In the genomic region with DNA sequence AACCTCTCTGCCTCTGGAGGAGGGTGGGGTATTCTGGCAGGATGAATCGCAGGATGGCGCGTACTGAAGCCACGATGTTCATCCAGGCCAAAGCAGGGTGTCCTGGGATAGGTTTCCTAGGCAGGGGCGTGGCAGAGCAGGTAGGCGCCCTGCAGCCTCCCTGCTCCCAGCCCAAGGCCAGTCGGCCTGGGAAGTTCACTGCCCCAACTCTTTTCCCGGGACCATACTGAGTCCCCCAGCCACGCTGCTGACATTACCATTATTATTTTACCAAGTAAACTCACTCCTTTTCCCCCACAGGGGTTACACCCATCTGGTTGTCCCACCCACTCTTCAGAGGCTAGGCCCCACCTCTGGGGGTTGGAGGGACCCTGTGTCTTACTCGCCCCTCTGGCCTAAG, we compare ENCODE assay signal across 19 cellular contexts. TPM values are rescaled to one million over a fixed set of nuclear protein-coding genes. Genes with fewer than 3 reads are reported as not detected.
DNase-seq lines count a peak whose midpoint lies in the region; ATAC-seq and TF ChIP-seq lines count a peak whose summit lies in the region.
"Had no signal": no experiment of that assay in that cellular context is flagged by ENCODE, and none has a peak within 500 bp of the region (broad histone marks: within the 10 kb centered on the region; RNA-seq: fewer than 3 reads in every experiment).

No MANE protein-coding gene starts in this region.

- ATAC-seq in left colon, result peak; percentile 12
- no peak for ATAC-seq in upper lobe of right lung
- no peak for ATAC-seq in HG03432 (IDR thresholded peaks at IDR 0.05; ENCODE audit: unreplicated experiment)
- ATAC-seq: CD8-positive, alpha-beta T cell had no signal

- H3K4me1 Mint-ChIP-seq in neural progenitor cell, result peaks cover 16% of the 10 kb centered on the region
- no peaks in the 10 kb centered on the region for H3K4me1 Mint-ChIP-seq in activated CD4-positive, alpha-beta memory T cell treated with anti-CD3 and anti-CD28 coated beads, Interleukin-2, amount 10 ng/mL, durations not matched to agents 7 days and 5 days

- H3K27ac Mint-ChIP-seq in neural progenitor cell, result peak overlapping the region; percentile 42
- H3K27ac Mint-ChIP-seq in activated CD4-positive, alpha-beta memory T cell treated with anti-CD3 and anti-CD28 coated beads, Interleukin-2, amount 10 ng/mL, durations not matched to agents 7 days and 5 days, result no peak overlapping the region
- H3K27ac Mint-ChIP-seq: CD4-positive, CD25-positive, alpha-beta regulatory T cell; CD8-positive, alpha-beta T cell had no signal

- POLR2A ChIA-PET in activated CD4-positive, alpha-beta memory T cell treated with anti-CD3 and anti-CD28 coated beads, Interleukin-2, amount 10 ng/mL, durations not matched to agents 7 days and 5 days (lab: Charles Lee), result no interaction called here

- H3K27ac ChIP-seq in neural progenitor cell, result no peak overlapping the region
- H3K27ac ChIP-seq in upper lobe of right lung, result no peak overlapping the region
- H3K27ac ChIP-seq: GM23248 had no signal

- no peaks in the 10 kb centered on the region for H3K36me3 ChIP-seq in neural progenitor cell
- no peaks in the 10 kb centered on the region for H3K36me3 ChIP-seq in upper lobe of right lung

- H3F3A ChIP-seq in neural progenitor cell (ENCODE audit: low read depth), result no peaks in the 10 kb centered on the region

- no peaks in the 10 kb centered on the region for H3K36me3 Mint-ChIP-seq in neural progenitor cell
- no peaks in the 10 kb centered on the region for H3K36me3 Mint-ChIP-seq in activated CD4-positive, alpha-beta memory T cell treated with anti-CD3 and anti-CD28 coated beads, Interleukin-2, amount 10 ng/mL, durations not matched to agents 7 days and 5 days (ENCODE audit: low read depth)

- intact Hi-C loops in left colon (cut with DNase I, micrococcal nuclease), result no loop called here
- intact Hi-C loops in posterior vena cava (cut with DNase I), result no loop called here
- intact Hi-C loops in upper lobe of right lung (cut with DNase I), result no loop called here

- DNase-seq in left colon (no peak), neural progenitor cell (ENCODE audit: low spot score) (no peak), posterior vena cava (ENCODE audit: low spot score) (peak; percentile 57), upper lobe of right lung (peak; percentile 47), HPDE6-E6E7 (ENCODE audit: extremely low spot score) (no peak), HuH-7.5 (ENCODE audit: low spot score) (no peak)
- no peak for DNase-seq in activated CD4-positive, alpha-beta memory T cell treated with anti-CD3 and anti-CD28 coated beads, Interleukin-2, amount 10 ng/mL, durations not matched to agents 7 days and 5 days
- DNase-seq: C1 segment of cervical spinal cord; Caco-2; CD4-positive, CD25-positive, alpha-beta regulatory T cell; CD8-positive, alpha-beta T cell; DMS153; DMS79; EL; GDM1; GM23248; H7; HCEC 1CT had no signal

- H3K4me2 ChIP-seq in neural progenitor cell, result no peak overlapping the region

- no peaks in the 10 kb centered on the region for H3K27me3 Mint-ChIP-seq in neural progenitor cell (ENCODE audit: insufficient read depth, low read depth)
- no peaks in the 10 kb centered on the region for H3K27me3 Mint-ChIP-seq in activated CD4-positive, alpha-beta memory T cell treated with anti-CD3 and anti-CD28 coated beads, Interleukin-2, amount 10 ng/mL, durations not matched to agents 7 days and 5 days
- H3K27me3 Mint-ChIP-seq: CD4-positive, CD25-positive, alpha-beta regulatory T cell had no signal

- H3K4me1 ChIP-seq in neural progenitor cell, result peaks cover 8% of the 10 kb centered on the region
- no peaks in the 10 kb centered on the region for H3K4me1 ChIP-seq in upper lobe of right lung
- H3K4me1 ChIP-seq: Caco-2 had no signal

- H3K9ac ChIP-seq in neural progenitor cell, result no peak overlapping the region
- H3K9ac ChIP-seq: GM23248 had no signal

- no peak for TF ChIP-seq CTCF in neural progenitor cell (IDR thresholded peaks at IDR 0.05)
- TF ChIP-seq CTCF in upper lobe of right lung (IDR thresholded peaks at IDR 0.05), result no peak

- no peak overlapping the region for H3K4me3 Mint-ChIP-seq in neural progenitor cell
- H3K4me3 Mint-ChIP-seq in activated CD4-positive, alpha-beta memory T cell treated with anti-CD3 and anti-CD28 coated beads, Interleukin-2, amount 10 ng/mL, durations not matched to agents 7 days and 5 days, result no peak overlapping the region
- H3K4me3 Mint-ChIP-seq: CD4-positive, CD25-positive, alpha-beta regulatory T cell; CD8-positive, alpha-beta T cell had no signal

- CTCF ChIA-PET in activated CD4-positive, alpha-beta memory T cell treated with anti-CD3 and anti-CD28 coated beads, Interleukin-2, amount 10 ng/mL, durations not matched to agents 7 days and 5 days (lab: Charles Lee), result interaction anchor here (1.2 kb wide), 1 partner anchor 129 kb away, joined by 3 read pairs; no protein-coding TSS in a partner anchor

- peaks cover under 1% of the 10 kb centered on the region for H3K27me3 ChIP-seq in neural progenitor cell
- no peaks in the 10 kb centered on the region for H3K27me3 ChIP-seq in upper lobe of right lung

- no peaks in the 10 kb centered on the region for H3K79me2 ChIP-seq in neural progenitor cell (ENCODE audit: low read depth)

- no peaks in the 10 kb centered on the region for H3K9me3 Mint-ChIP-seq in neural progenitor cell
- no peaks in the 10 kb centered on the region for H3K9me3 Mint-ChIP-seq in activated CD4-positive, alpha-beta memory T cell treated with anti-CD3 and anti-CD28 coated beads, Interleukin-2, amount 10 ng/mL, durations not matched to agents 7 days and 5 days
- H3K9me3 Mint-ChIP-seq: CD4-positive, CD25-positive, alpha-beta regulatory T cell; CD8-positive, alpha-beta T cell had no signal

- H4K20me1 ChIP-seq in neural progenitor cell (ENCODE audit: low read depth), result no peaks in the 10 kb centered on the region

- no peak overlapping the region for H2AFZ ChIP-seq in neural progenitor cell (replicated peaks)
- H2AFZ ChIP-seq: GM23248 had no signal

- H3K9me3 ChIP-seq in neural progenitor cell (ENCODE audit: low read depth) (no peaks in the 10 kb centered on the region), upper lobe of right lung (no peaks in the 10 kb centered on the region)
- H3K9me3 ChIP-seq: Caco-2 had no signal

- no peak overlapping the region for H3K4me3 ChIP-seq in neural progenitor cell
- no peak overlapping the region for H3K4me3 ChIP-seq in upper lobe of right lung
- H3K4me3 ChIP-seq: GM23248 had no signal

RNA-seq across cellular contexts. Expression of gene SDCBP2, which starts 21.8 kb away (rescaled TPM):
- total RNA-seq in left colon, result 100 to 1,000 TPM; 262 to 489 TPM
- 1.6 and 6.6 TPM in 2 replicates for total RNA-seq in neural progenitor cell (ENCODE audit: low replicate concordance)
- 1 to 10 TPM; 3.1 to 5.4 TPM for total RNA-seq in posterior vena cava
- total RNA-seq in upper lobe of right lung, result 10.9 TPM
- total RNA-seq in activated CD4-positive, alpha-beta memory T cell treated with anti-CD3 and anti-CD28 coated beads, Interleukin-2, amount 10 ng/mL, durations not matched to agents 7 days and 5 days, result 1 to 10 TPM; 3.1 to 3.2 TPM

RNA-seq across cellular contexts. Expression of gene SNPH, which starts 41.1 kb away (rescaled TPM):
- 1 to 10 TPM; 1.4 to 2.4 TPM for total RNA-seq in left colon
- total RNA-seq in neural progenitor cell (ENCODE audit: low replicate concordance), result 0.43 and 0.90 TPM in 2 replicates
- 10 to 100 TPM in 1 of 2 donors, 1 to 10 TPM in 1; 8.9 to 11.9 TPM for total RNA-seq in posterior vena cava
- 4.3 TPM for total RNA-seq in upper lobe of right lung
- total RNA-seq in activated CD4-positive, alpha-beta memory T cell treated with anti-CD3 and anti-CD28 coated beads, Interleukin-2, amount 10 ng/mL, durations not matched to agents 7 days and 5 days, result 1 to 10 TPM; 2.9 to 3.0 TPM

Comparison
In these comparisons a context has a peak if more than half of its experiments do, and no peak if none do; other contexts are left out.
1. DNase-seq: peak in posterior vena cava (single experiment) and upper lobe of right lung (single experiment); none in left colon (0 of 2), neural progenitor cell (single experiment), activated CD4-positive, alpha-beta memory T cell treated with anti-CD3 and anti-CD28 coated beads, Interleukin-2, amount 10 ng/mL, durations not matched to agents 7 days and 5 days (single experiment), HPDE6-E6E7 (single experiment) and HuH-7.5 (single experiment).
2. RNA of gene SDCBP2, which starts 21.8 kb away (total RNA-seq): 262 to 489 TPM in left colon; 10.9 TPM in upper lobe of right lung (single experiment), 3.1 to 5.4 TPM in posterior vena cava, 3.1 to 3.2 TPM in activated CD4-positive, alpha-beta memory T cell treated with anti-CD3 and anti-CD28 coated beads, Interleukin-2, amount 10 ng/mL, durations not matched to agents 7 days and 5 days and 1.6 to 6.6 TPM in neural progenitor cell; every median in the first group is over 10 times any median in the second.